Comparison of ENCODE assay signal across 10 cellular contexts in genomic region chr9:130860458-130861316, GRCh38. TPM values are rescaled to one million over a fixed set of nuclear protein-coding genes. Genes with fewer than 3 reads are reported as not detected.
DNase-seq lines count a peak whose midpoint lies in the region; ATAC-seq and TF ChIP-seq lines count a peak whose summit lies in the region.
"Had no signal": no experiment of that assay in that cellular context is flagged by ENCODE, and none has a peak within 500 bp of the region (broad histone marks: within the 10 kb centered on the region; RNA-seq: fewer than 3 reads in every experiment).

No MANE protein-coding gene starts in this region.

- H4K20me1 ChIP-seq in osteoblast (ENCODE audit: insufficient read depth, low read length) = peaks cover 13% of the 10 kb centered on the region

- H3K27me3 ChIP-seq in osteoblast (ENCODE audit: insufficient read depth, low read length) = no peaks in the 10 kb centered on the region
- H3K27me3 ChIP-seq in CD4-positive, alpha-beta T cell (ENCODE audit: control insufficient read depth, insufficient read depth, low read length) = no peaks in the 10 kb centered on the region
- H3K27me3 ChIP-seq: MG63 had no signal

- DNase-seq in AG20443 (ENCODE audit: low spot score) = peak; percentile 90
- DNase-seq in SW480 (ENCODE audit: low spot score) = peak; percentile 83
- DNase-seq in foreskin fibroblast = peak; percentile 96 to 97
- DNase-seq in osteoblast (ENCODE audit: insufficient read length, low spot score, missing footprints) = peak; percentile 94
- no peak for DNase-seq in CD4-positive, alpha-beta T cell
- DNase-seq in NCI-H2029 treated with DMSO at 0.1 percent for 48 hours (lab: John Stamatoyannopoulos, UW) = no peak
- DNase-seq: activated naive CD8-positive, alpha-beta T cell treated with anti-CD3 and anti-CD28 coated beads, Interleukin-2, amount 50 U/mL, for 24 hours; MG63 had no signal

- H3K27ac ChIP-seq in osteoblast (ENCODE audit: low read depth, low read length) = peak overlapping the region; percentile 97
- H3K27ac ChIP-seq in CD4-positive, alpha-beta T cell (ENCODE audit: low read depth, low read length) = no peak overlapping the region

- peaks cover 89% of the 10 kb centered on the region for H3K79me2 ChIP-seq in osteoblast (ENCODE audit: insufficient read depth, low read length)

- no peak for ATAC-seq in CD4-positive, alpha-beta T cell (ENCODE audit: poor library complexity)
- no peak for ATAC-seq in HG03135 (IDR thresholded peaks at IDR 0.05; ENCODE audit: unreplicated experiment)
- ATAC-seq in GM18909 (IDR thresholded peaks at IDR 0.05; ENCODE audit: poor library complexity, unreplicated experiment) = no peak
- ATAC-seq: activated naive CD8-positive, alpha-beta T cell treated with anti-CD3 and anti-CD28 coated beads, Interleukin-2, amount 50 U/mL, for 24 hours had no signal

- POLR2A ChIA-PET in CD4-positive, alpha-beta T cell (lab: Charles Lee) = no interaction called here

- no peaks in the 10 kb centered on the region for H3K9me3 Mint-ChIP-seq in CD4-positive, alpha-beta T cell
- H3K9me3 Mint-ChIP-seq: activated naive CD8-positive, alpha-beta T cell treated with anti-CD3 and anti-CD28 coated beads, Interleukin-2, amount 50 U/mL, for 24 hours had no signal

- intact Hi-C loops in CD4-positive, alpha-beta T cell (cut with DNase I, micrococcal nuclease) = no loop called here

- no peaks in the 10 kb centered on the region for H3K9me3 ChIP-seq in osteoblast (ENCODE audit: low read depth, low read length)
- H3K9me3 ChIP-seq in CD4-positive, alpha-beta T cell (ENCODE audit: control insufficient read depth, low read length) = no peaks in the 10 kb centered on the region
- H3K9me3 ChIP-seq: MG63 had no signal

- peaks cover 73% of the 10 kb centered on the region for H3K36me3 ChIP-seq in osteoblast (ENCODE audit: insufficient read depth, low read length)

- H2AFZ ChIP-seq in osteoblast (ENCODE audit: low read length) = no peak overlapping the region

- no peak overlapping the region for H3K4me3 Mint-ChIP-seq in CD4-positive, alpha-beta T cell
- H3K4me3 Mint-ChIP-seq: activated naive CD8-positive, alpha-beta T cell treated with anti-CD3 and anti-CD28 coated beads, Interleukin-2, amount 50 U/mL, for 24 hours had no signal

- CTCF ChIA-PET in CD4-positive, alpha-beta T cell (lab: Charles Lee) = no interaction called here

- H3K4me1 Mint-ChIP-seq in CD4-positive, alpha-beta T cell (ENCODE audit: low read depth) = no peaks in the 10 kb centered on the region
- H3K4me1 Mint-ChIP-seq: activated naive CD8-positive, alpha-beta T cell treated with anti-CD3 and anti-CD28 coated beads, Interleukin-2, amount 50 U/mL, for 24 hours had no signal

- peaks cover 38% of the 10 kb centered on the region for H3K36me3 Mint-ChIP-seq in CD4-positive, alpha-beta T cell (ENCODE audit: low read depth)

- TF ChIP-seq CTCF in foreskin fibroblast (IDR thresholded peaks at IDR 0.05; ENCODE audit: low read depth, low read length) = peak; percentile 39
- TF ChIP-seq CTCF in osteoblast (IDR thresholded peaks at IDR 0.05; ENCODE audit: extremely low read depth, low read depth, low read length) = peak; percentile 54
- TF ChIP-seq CTCF in CD4-positive, alpha-beta T cell (IDR thresholded peaks at IDR 0.05) = no peak

- no peak overlapping the region for H3K27ac Mint-ChIP-seq in CD4-positive, alpha-beta T cell
- H3K27ac Mint-ChIP-seq: activated naive CD8-positive, alpha-beta T cell treated with anti-CD3 and anti-CD28 coated beads, Interleukin-2, amount 50 U/mL, for 24 hours had no signal

- H3K4me2 ChIP-seq in osteoblast (ENCODE audit: insufficient read depth, low read length) = peak overlapping the region; percentile 59

- H3K4me1 ChIP-seq in osteoblast (ENCODE audit: insufficient read depth, low read length) = peaks cover 54% of the 10 kb centered on the region

- H3K27me3 Mint-ChIP-seq in CD4-positive, alpha-beta T cell = no peaks in the 10 kb centered on the region
- H3K27me3 Mint-ChIP-seq: activated naive CD8-positive, alpha-beta T cell treated with anti-CD3 and anti-CD28 coated beads, Interleukin-2, amount 50 U/mL, for 24 hours had no signal

- H3K4me3 ChIP-seq in foreskin fibroblast (ENCODE audit: low read depth in 1 of 2, low read length in 2 of 2) (peak overlapping the region in 1 of 2 donors; percentile 19), osteoblast (ENCODE audit: insufficient read depth, low read length) (peak overlapping the region; percentile 0)
- H3K4me3 ChIP-seq: MG63 had no signal

RNA-seq across cellular contexts. Expression of gene ABL1, which starts 25.6 kb away (rescaled TPM):
- total RNA-seq in osteoblast = 92.2 and 94.8 TPM in 2 replicates
- 10 to 100 TPM; 29.8 to 33.7 TPM for total RNA-seq in CD4-positive, alpha-beta T cell

RNA-seq across cellular contexts. Expression of gene QRFP, which starts 35.9 kb away (rescaled TPM):
- not detected in 2 replicates for total RNA-seq in osteoblast
- not detected for total RNA-seq in CD4-positive, alpha-beta T cell

Comparison
In these comparisons a context has a peak if more than half of its experiments do, and no peak if none do; other contexts are left out.
1. DNase-seq: peak in AG20443 (single experiment), SW480 (single experiment), foreskin fibroblast (2 of 2) and osteoblast (single experiment); none in CD4-positive, alpha-beta T cell (0 of 10) and NCI-H2029 treated with DMSO at 0.1 percent for 48 hours (single experiment).